ENCODE assay signal across 1 cellular context in genomic region chr3:186540444-186541226, GRCh38.
TF ChIP-seq lines count a peak whose summit lies in the region.

No MANE protein-coding gene starts in this region.

TF ChIP-seq in HepG2, 621 proteins besides CTCF, POLR2A, EP300 and RAD21 (continued from another document and continues in another):
- TF ChIP-seq ZXDC (CRISPR knock-in tag; IDR thresholded peaks at IDR 0.05) (no peak), ZNF432 (CRISPR knock-in tag; IDR thresholded peaks at IDR 0.05; ENCODE audit: borderline replicate concordance) (no peak), ZNF644 (CRISPR knock-in tag; IDR thresholded peaks at IDR 0.05; ENCODE audit: low read depth) (no peak), HES4 (CRISPR knock-in tag; IDR thresholded peaks at IDR 0.05; ENCODE audit: borderline replicate concordance) (no peak), ZNF577 (CRISPR knock-in tag; IDR thresholded peaks at IDR 0.05; ENCODE audit: borderline replicate concordance, low read depth) (no peak), ATF2 (CRISPR knock-in tag; IDR thresholded peaks at IDR 0.05) (no peak), RFXANK (CRISPR knock-in tag; IDR thresholded peaks at IDR 0.05) (0 out of 2 replicates have a peak, but pooled peaks have one; percentile 36), ARID5B (CRISPR knock-in tag; IDR thresholded peaks at IDR 0.05) (peak; percentile 21; the same call in 1 of the 2 replicates), ZNF775 (CRISPR knock-in tag; IDR thresholded peaks at IDR 0.05; ENCODE audit: borderline replicate concordance) (no peak), ZSCAN29 (CRISPR knock-in tag; conservative IDR thresholded peaks at IDR 0.05) (no peak), ZNF746 (CRISPR knock-in tag; IDR thresholded peaks at IDR 0.05) (no peak), KLF6 (CRISPR knock-in tag; IDR thresholded peaks at IDR 0.05) (no peak), ZNF580 (CRISPR knock-in tag; IDR thresholded peaks at IDR 0.05; ENCODE audit: borderline replicate concordance, low read depth) (no peak), CSRNP2 (CRISPR knock-in tag; conservative IDR thresholded peaks at IDR 0.05; ENCODE audit: low read depth) (no peak), GABPA (IDR thresholded peaks at IDR 0.05; ENCODE audit: low read depth, low read length) (no peak), GABPA (CRISPR knock-in tag; IDR thresholded peaks at IDR 0.05; ENCODE audit: low read depth) (no peak), ELF3 (CRISPR knock-in tag; IDR thresholded peaks at IDR 0.05) (no peak), MYC (CRISPR knock-in tag; IDR thresholded peaks at IDR 0.05; ENCODE audit: borderline replicate concordance) (no peak), HNF4G (IDR thresholded peaks at IDR 0.05; ENCODE audit: borderline replicate concordance, low read depth, low read length) (no peak), HNF4G (CRISPR knock-in tag; IDR thresholded peaks at IDR 0.05; ENCODE audit: borderline replicate concordance, low read depth) (no peak), KDM5B (CRISPR knock-in tag; IDR thresholded peaks at IDR 0.05; ENCODE audit: borderline replicate concordance) (no peak), ZNF747 (CRISPR knock-in tag; IDR thresholded peaks at IDR 0.05; ENCODE audit: borderline replicate concordance) (no peak), PLRG1 (conservative IDR thresholded peaks at IDR 0.05) (no peak), PHF21A (CRISPR knock-in tag; IDR thresholded peaks at IDR 0.05) (no peak), SMAD1 (CRISPR knock-in tag; IDR thresholded peaks at IDR 0.05; ENCODE audit: borderline replicate concordance, low read depth) (no peak), ZNF576 (CRISPR knock-in tag; IDR thresholded peaks at IDR 0.05) (no peak), RORA (CRISPR knock-in tag; IDR thresholded peaks at IDR 0.05) (0 out of 2 replicates have a peak, but pooled peaks have one; percentile 79), MEF2D (CRISPR knock-in tag; IDR thresholded peaks at IDR 0.05) (no peak), TCF7 (IDR thresholded peaks at IDR 0.05; ENCODE audit: low read depth) (0 out of 2 replicates have a peak, but pooled peaks have one; percentile 22), MLLT10 (CRISPR knock-in tag; IDR thresholded peaks at IDR 0.05) (no peak), KDM5A (IDR thresholded peaks at IDR 0.05; ENCODE audit: borderline replicate concordance, low read length) (no peak), IRF1 (CRISPR knock-in tag; IDR thresholded peaks at IDR 0.05; ENCODE audit: low read depth) (no peak), SIN3B (IDR thresholded peaks at IDR 0.05; ENCODE audit: low read length) (no peak), BHLHE40 (IDR thresholded peaks at IDR 0.05; ENCODE audit: low read length) (no peak), MEIS1 (CRISPR knock-in tag; IDR thresholded peaks at IDR 0.05; ENCODE audit: borderline replicate concordance) (no peak), HOXD1 (CRISPR knock-in tag; IDR thresholded peaks at IDR 0.05) (no peak), ZNF550 (CRISPR knock-in tag; IDR thresholded peaks at IDR 0.05; ENCODE audit: borderline replicate concordance) (no peak), ZNF792 (CRISPR knock-in tag; IDR thresholded peaks at IDR 0.05) (no peak), XRCC5 (optimal IDR thresholded peaks at IDR 0.05; ENCODE audit: low read length) (no peak), BCLAF1 (IDR thresholded peaks at IDR 0.05) (no peak), ZNF33A (CRISPR knock-in tag; IDR thresholded peaks at IDR 0.05; ENCODE audit: borderline replicate concordance) (no peak), KLF12 (CRISPR knock-in tag; IDR thresholded peaks at IDR 0.05; ENCODE audit: borderline replicate concordance) (no peak), ZNF512 (CRISPR knock-in tag; IDR thresholded peaks at IDR 0.05) (no peak), ARID2 (CRISPR knock-in tag; IDR thresholded peaks at IDR 0.05; ENCODE audit: borderline replicate concordance) (no peak), KLF9 (CRISPR knock-in tag; IDR thresholded peaks at IDR 0.05; ENCODE audit: low read depth) (no peak), SAP130 (CRISPR knock-in tag; IDR thresholded peaks at IDR 0.05; ENCODE audit: low read depth) (peak; percentile 32; the same call in 1 of the 2 replicates), ZNF543 (CRISPR knock-in tag; IDR thresholded peaks at IDR 0.05) (no peak), ZMAT3 (CRISPR knock-in tag; conservative IDR thresholded peaks at IDR 0.05) (no peak), ZFP90 (CRISPR knock-in tag; IDR thresholded peaks at IDR 0.05; ENCODE audit: borderline replicate concordance) (no peak), ZNF224 (CRISPR knock-in tag; IDR thresholded peaks at IDR 0.05) (no peak), TFDP2 (CRISPR knock-in tag; IDR thresholded peaks at IDR 0.05) (no peak), PRPF4 (IDR thresholded peaks at IDR 0.05; ENCODE audit: low read depth, low read length, poor library complexity, severe bottlenecking) (no peak), PAF1 (CRISPR knock-in tag; IDR thresholded peaks at IDR 0.05) (no peak)
